In genomic region chr4:140943486-140943885, GRCh38 we compare ENCODE assay signal across 1 cellular context.
TF ChIP-seq lines count a peak whose summit lies in the region.

No MANE protein-coding gene starts in this region.

TF ChIP-seq in HepG2, 621 proteins besides CTCF, POLR2A, EP300 and RAD21 (continued from another document):
- TF ChIP-seq ZNF710 (CRISPR knock-in tag; IDR thresholded peaks at IDR 0.05; ENCODE audit: borderline replicate concordance): no peak
- no peak for TF ChIP-seq ZNF569 (CRISPR knock-in tag; IDR thresholded peaks at IDR 0.05; ENCODE audit: borderline replicate concordance)
- no peak for TF ChIP-seq NFIC (IDR thresholded peaks at IDR 0.05; ENCODE audit: low read length)
